ENCODE assay signal across 8 cellular contexts in genomic region chr11:119100960-119101349, GRCh38. TPM values are rescaled to one million over a fixed set of nuclear protein-coding genes. Genes with fewer than 3 reads are reported as not detected.
DNase-seq lines count a peak whose midpoint lies in the region; ATAC-seq, FAIRE-seq and TF ChIP-seq lines count a peak whose summit lies in the region.

No MANE protein-coding gene starts in this region.

- intact Hi-C loops in Right ventricle myocardium inferior (cut with DNase I) (loop anchor here (5.0 kb wide), 1 partner anchor 174 kb away; the partner anchor contains the start of gene BCL9L), GM12878 (cut with micrococcal nuclease; ENCODE audit: unreplicated experiment) (loop anchor here (5.0 kb wide), 2 partner anchors 84 to 174 kb away; partner anchors contain the start of genes BCL9L, RPS25 and TRAPPC4), upper lobe of right lung (cut with DNase I) (no loop called here)

- no peaks in the 10 kb centered on the region for H3K27me3 Mint-ChIP-seq in memory B cell

- H4K20me1 ChIP-seq in GM12878 (ENCODE audit: control insufficient read depth, insufficient read depth): no peaks in the 10 kb centered on the region

- BruUV-seq in GM12878 (replicated peaks; lab: Mats Ljungman, UMichigan): no TSS peak

- H3K4me1 ChIP-seq in cardiac muscle cell (ENCODE audit: low read depth) (peaks cover 10% of the 10 kb centered on the region), GM12878 (ENCODE audit: control insufficient read depth, insufficient read depth, low read length) (peaks cover 21% of the 10 kb centered on the region), upper lobe of right lung (peaks cover 13% of the 10 kb centered on the region)

- in situ Hi-C loops in GM12878 (cut with MboI): no loop called here

- 0% methylated on average over 7 of the region's 7 CpGs for WGBS in GM12878 (ENCODE audit: insufficient coverage, insufficient replicate concordance, low lambda C conversion rate, missing lambda C conversion rate)

- POLR2A ChIA-PET in GM12878 (lab: Charles Lee): interaction anchor here (1.9 to 2.4 kb wide), 2 partner anchors 16 to 45 kb away, joined by 5 to 25 read pairs; partner anchors contain the start of gene HMBS

- RAD21 ChIA-PET in GM12878 (lab: Charles Lee; ENCODE audit: unreplicated experiment): no interaction called here

- H3K9me3 ChIP-seq in cardiac muscle cell (ENCODE audit: low read depth) (no peaks in the 10 kb centered on the region), GM12878 (replicated peaks; ENCODE audit: control insufficient read depth, insufficient read depth, low read length) (no peaks in the 10 kb centered on the region), upper lobe of right lung (no peaks in the 10 kb centered on the region)

- H3K9me3 Mint-ChIP-seq in memory B cell: no peaks in the 10 kb centered on the region

- H3K27ac Mint-ChIP-seq in memory B cell: no peak overlapping the region

- H3K36me3 ChIP-seq in cardiac muscle cell (peaks cover 22% of the 10 kb centered on the region), GM12878 (ENCODE audit: control insufficient read depth in 2 of 2, insufficient read depth in 2 of 2, low read length in 1 of 2) (peaks cover 6 to 7% of the 10 kb centered on the region in 2 experiments; a peak in 3 of 4 replicates), upper lobe of right lung (peaks cover 22% of the 10 kb centered on the region)

- no peak for TF ChIP-seq POLR2A in GM12878 (IDR thresholded peaks at IDR 0.05; ENCODE audit: low read depth, low read length)

- peaks cover 16% of the 10 kb centered on the region for H3K36me3 Mint-ChIP-seq in memory B cell

- no peak for ATAC-seq in Right ventricle myocardium inferior
- ATAC-seq in GM12878: no peak
- no peak for ATAC-seq in memory B cell (ENCODE audit: low read depth)
- no peak for ATAC-seq in upper lobe of right lung

- H3K27me3 ChIP-seq in cardiac muscle cell: no peaks in the 10 kb centered on the region
- no peaks in the 10 kb centered on the region for H3K27me3 ChIP-seq in GM12878 (replicated peaks in 1 of 2; ENCODE audit: control insufficient read depth in 2 of 2, insufficient read depth in 2 of 2, low read length in 1 of 2)
- H3K27me3 ChIP-seq in upper lobe of right lung: no peaks in the 10 kb centered on the region

- TF ChIP-seq EP300 in GM12878 (IDR thresholded peaks at IDR 0.05; ENCODE audit: borderline replicate concordance in 1 of 2, control insufficient read depth in 1 of 2, low read depth in 2 of 2, low read length in 2 of 2): no peak

- peak overlapping the region; percentile 90 for H3K4me2 ChIP-seq in GM12878 (ENCODE audit: control insufficient read depth, insufficient read depth)

- SMC1A ChIA-PET in GM12878 (lab: Charles Lee; ENCODE audit: uncharacterized antibody, unreplicated experiment): no interaction called here

- no peak for FAIRE-seq in GM12878 (lab: Jason Lieb, UNC)

- H3K4me1 Mint-ChIP-seq in memory B cell: peaks cover 25% of the 10 kb centered on the region

- CTCF ChIA-PET in GM12878 (lab: Yijun Ruan, JAX): interaction anchor here (1.4 to 2.2 kb wide), 3 partner anchors 34 to 237 kb away, joined by 4 to 13 read pairs (median 10); partner anchors contain the start of gene VPS11

- peak overlapping the region; percentile 51 for H3K4me3 ChIP-seq in cardiac muscle cell
- H3K4me3 ChIP-seq in GM12878: peak overlapping the region; percentile 97
- peak overlapping the region; percentile 93 for H3K4me3 ChIP-seq in upper lobe of right lung

- DNase-seq in cardiac muscle cell (ENCODE audit: low read depth in 1 of 2, low spot score in 1 of 2) (no peak), Right ventricle myocardium inferior (ENCODE audit: missing footprints) (no peak), GM12878 (ENCODE audit: low read depth, low spot score) (no peak), memory B cell (ENCODE audit: low spot score in 2 of 2) (no peak), upper lobe of right lung (no peak), COLO829 (ENCODE audit: low spot score) (no peak), CD1c-positive myeloid dendritic cell (ENCODE audit: extremely low spot score) (no peak)
- no peak for DNase-seq in effector CD4-positive, alpha-beta T cell

- peak overlapping the region; percentile 87 for H3K9ac ChIP-seq in GM12878 (ENCODE audit: control insufficient read depth, insufficient read depth, low read length)

- H3K79me2 ChIP-seq in GM12878 (ENCODE audit: control insufficient read depth, insufficient read depth, low read length): peaks cover 23% of the 10 kb centered on the region

- TF ChIP-seq CTCF in cardiac muscle cell (IDR thresholded peaks at IDR 0.05; ENCODE audit: low read depth, low read length) (no peak), GM12878 (IDR thresholded peaks at IDR 0.05 in 2 of 3, conservative IDR thresholded peaks at IDR 0.05 in 1 of 3; ENCODE audit: control insufficient read depth in 2 of 3, extremely low read depth in 1 of 3, insufficient read depth in 1 of 3, low read depth in 3 of 3, low read length in 3 of 3) (no peak), upper lobe of right lung (IDR thresholded peaks at IDR 0.05) (no peak)

- H3K27ac ChIP-seq in cardiac muscle cell: peak overlapping the region; percentile 97
- peak overlapping the region; percentile 96; the same call in 1 of the 2 replicates for H3K27ac ChIP-seq in GM12878 (ENCODE audit: control insufficient read depth, insufficient read depth)
- H3K27ac ChIP-seq in upper lobe of right lung: peak overlapping the region; percentile 98

- TF ChIP-seq RAD21 in GM12878 (IDR thresholded peaks at IDR 0.05; ENCODE audit: insufficient read depth, low read depth, low read length): no peak

- H3K4me3 Mint-ChIP-seq in memory B cell: peak overlapping the region; percentile 90

- peak overlapping the region; percentile 96 for H2AFZ ChIP-seq in GM12878 (ENCODE audit: control insufficient read depth, low read depth, low read length)

RNA-seq across cellular contexts. Expression of gene DPAGT1, which starts 0.7 kb away (rescaled TPM):
- total RNA-seq in cardiac muscle cell (31.4 and 36.0 TPM in 2 replicates), Right ventricle myocardium inferior (21.1 TPM), GM12878 (2014; rRNA removed) (34.8 and 38.3 TPM in 2 replicates), GM12878 (2014; rRNA removed; fragmentation: Illumina TruSeq; extraction: Trizol) (16.9 and 20.5 TPM in 2 replicates), GM12878 (2021) (46.6 and 54.8 TPM in 2 replicates), upper lobe of right lung (38.4 TPM)
- polyA plus RNA-seq in cardiac muscle cell (57.9 and 77.3 TPM in 2 replicates), GM12878 (2011; rRNA removed) (36.2 and 65.5 TPM in 2 replicates), GM12878 (2014; fragmentation: Illumina TruSeq; extraction: Trizol) (53.7 and 54.1 TPM in 2 replicates), GM12878 (2014; fragmentation: Nextera tagmentation; extraction: Ambion mirVana) (10 to 100 TPM; 33.0 to 47.8 TPM), GM12878 (2014; rRNA removed) (48.9 and 57.6 TPM in 2 replicates), GM12878 (2016; fragmentation: Nextera tagmentation; extraction: Ambion mirVana) (10 to 100 TPM; 93.1 to 95.6 TPM)
- 45.8 and 50.1 TPM in 2 replicates for total RNA-seq in GM12878 (2013; cell fraction: nucleolus; rRNA removed)
- polyA plus RNA-seq in GM12878 (2011; ENCODE audit: low read depth): 18.8 TPM
- 80.5 and 114 TPM in 2 replicates for polyA plus RNA-seq in GM12878 (2011; cell fraction: cytosol; rRNA removed)
- polyA plus RNA-seq in GM12878 (2011; cell fraction: nucleus; rRNA removed): 206 and 226 TPM in 2 replicates
- 20.7 and 24.9 TPM in 2 replicates for polyA plus RNA-seq in GM12878 (2012)
- polyA minus RNA-seq in GM12878 (2011; rRNA and poly(A)+ RNA removed): 59.2 and 67.6 TPM in 2 replicates
- polyA minus RNA-seq in GM12878 (2011; cell fraction: cytosol; rRNA and poly(A)+ RNA removed): 12.3 and 27.4 TPM in 2 replicates
- polyA minus RNA-seq in GM12878 (2011; cell fraction: nucleus; rRNA and poly(A)+ RNA removed): 46.2 and 64.6 TPM in 2 replicates

RNA-seq across cellular contexts. Expression of gene C2CD2L, which starts 6.2 kb away (rescaled TPM):
- total RNA-seq in cardiac muscle cell (16.4 and 20.8 TPM in 2 replicates), Right ventricle myocardium inferior (11.8 TPM), GM12878 (2014; rRNA removed) (4.7 and 4.9 TPM in 2 replicates), GM12878 (2014; rRNA removed; fragmentation: Illumina TruSeq; extraction: Trizol) (3.9 and 4.8 TPM in 2 replicates), GM12878 (2021) (9.6 and 11.0 TPM in 2 replicates), upper lobe of right lung (20.3 TPM)
- polyA plus RNA-seq in cardiac muscle cell (11.1 and 14.8 TPM in 2 replicates), GM12878 (2011; rRNA removed) (2.9 and 5.2 TPM in 2 replicates), GM12878 (2014; fragmentation: Illumina TruSeq; extraction: Trizol) (2.7 and 7.3 TPM in 2 replicates), GM12878 (2014; fragmentation: Nextera tagmentation; extraction: Ambion mirVana) (under 1 TPM; 0.21 to 0.42 TPM), GM12878 (2014; rRNA removed) (7.4 and 10.5 TPM in 2 replicates), GM12878 (2016; fragmentation: Nextera tagmentation; extraction: Ambion mirVana) (1 to 10 TPM; 3.1 to 5.5 TPM)
- total RNA-seq in GM12878 (2013; cell fraction: nucleolus; rRNA removed): 17.0 and 19.5 TPM in 2 replicates
- polyA plus RNA-seq in GM12878 (2011; ENCODE audit: low read depth): 2.8 TPM
- 6.3 and 7.7 TPM in 2 replicates for polyA plus RNA-seq in GM12878 (2011; cell fraction: cytosol; rRNA removed)
- polyA plus RNA-seq in GM12878 (2011; cell fraction: nucleus; rRNA removed): 30.6 and 39.5 TPM in 2 replicates
- 5.1 and 6.4 TPM in 2 replicates for polyA plus RNA-seq in GM12878 (2012)
- polyA minus RNA-seq in GM12878 (2011; rRNA and poly(A)+ RNA removed): 6.0 and 14.5 TPM in 2 replicates
- 3.7 and 5.4 TPM in 2 replicates for polyA minus RNA-seq in GM12878 (2011; cell fraction: cytosol; rRNA and poly(A)+ RNA removed)
- polyA minus RNA-seq in GM12878 (2011; cell fraction: nucleus; rRNA and poly(A)+ RNA removed): 15.1 and 20.1 TPM in 2 replicates

RNA-seq across cellular contexts. Expression of gene HMBS, which starts 16.3 kb away (rescaled TPM):
- total RNA-seq in cardiac muscle cell (9.6 and 17.2 TPM in 2 replicates), Right ventricle myocardium inferior (22.8 TPM), GM12878 (2014; rRNA removed) (15.8 and 20.8 TPM in 2 replicates), GM12878 (2014; rRNA removed; fragmentation: Illumina TruSeq; extraction: Trizol) (20.3 and 21.2 TPM in 2 replicates), GM12878 (2021) (50.6 and 53.0 TPM in 2 replicates), upper lobe of right lung (19.5 TPM)
- polyA plus RNA-seq in cardiac muscle cell (55.2 and 92.9 TPM in 2 replicates), GM12878 (2011; rRNA removed) (39.6 and 52.0 TPM in 2 replicates), GM12878 (2014; fragmentation: Illumina TruSeq; extraction: Trizol) (39.3 and 47.4 TPM in 2 replicates), GM12878 (2014; fragmentation: Nextera tagmentation; extraction: Ambion mirVana) (10 to 100 TPM; 17.7 to 27.6 TPM), GM12878 (2014; rRNA removed) (54.5 and 63.0 TPM in 2 replicates), GM12878 (2016; fragmentation: Nextera tagmentation; extraction: Ambion mirVana) (10 to 100 TPM; 92.4 to 96.7 TPM)
- 13.3 and 13.5 TPM in 2 replicates for total RNA-seq in GM12878 (2013; cell fraction: nucleolus; rRNA removed)
- polyA plus RNA-seq in GM12878 (2011; ENCODE audit: low read depth): 18.7 TPM
- 65.9 and 86.7 TPM in 2 replicates for polyA plus RNA-seq in GM12878 (2011; cell fraction: cytosol; rRNA removed)
- polyA plus RNA-seq in GM12878 (2011; cell fraction: nucleus; rRNA removed): 84.9 and 101 TPM in 2 replicates
- polyA plus RNA-seq in GM12878 (2012): 19.2 and 23.6 TPM in 2 replicates
- 39.4 and 52.7 TPM in 2 replicates for polyA minus RNA-seq in GM12878 (2011; rRNA and poly(A)+ RNA removed)
- polyA minus RNA-seq in GM12878 (2011; cell fraction: cytosol; rRNA and poly(A)+ RNA removed): 16.6 and 17.5 TPM in 2 replicates
- polyA minus RNA-seq in GM12878 (2011; cell fraction: nucleus; rRNA and poly(A)+ RNA removed): 21.2 and 24.7 TPM in 2 replicates

RNA-seq across cellular contexts. Expression of gene HINFP, which starts 20.4 kb away (rescaled TPM):
- 21.6 and 28.2 TPM in 2 replicates for total RNA-seq in cardiac muscle cell
- 33.2 and 34.1 TPM in 2 replicates for polyA plus RNA-seq in cardiac muscle cell
- 13.0 TPM for total RNA-seq in Right ventricle myocardium inferior
- total RNA-seq in GM12878 (2013; cell fraction: nucleolus; rRNA removed): 91.4 and 92.0 TPM in 2 replicates
- 17.9 and 18.0 TPM in 2 replicates for total RNA-seq in GM12878 (2014; rRNA removed)
- 12.2 and 15.1 TPM in 2 replicates for total RNA-seq in GM12878 (2014; rRNA removed; fragmentation: Illumina TruSeq; extraction: Trizol)
- 16.1 and 24.5 TPM in 2 replicates for total RNA-seq in GM12878 (2021)
- polyA plus RNA-seq in GM12878 (2011; ENCODE audit: low read depth): 11.3 TPM
- polyA plus RNA-seq in GM12878 (2011; rRNA removed): 16.2 and 25.9 TPM in 2 replicates
- polyA plus RNA-seq in GM12878 (2011; cell fraction: cytosol; rRNA removed): 30.6 and 33.3 TPM in 2 replicates
- 64.3 and 75.7 TPM in 2 replicates for polyA plus RNA-seq in GM12878 (2011; cell fraction: nucleus; rRNA removed)
- 16.4 and 19.0 TPM in 2 replicates for polyA plus RNA-seq in GM12878 (2012)
- 18.1 and 18.6 TPM in 2 replicates for polyA plus RNA-seq in GM12878 (2014; fragmentation: Illumina TruSeq; extraction: Trizol)
- 10 to 100 TPM; 13.1 to 18.9 TPM for polyA plus RNA-seq in GM12878 (2014; fragmentation: Nextera tagmentation; extraction: Ambion mirVana)
- polyA plus RNA-seq in GM12878 (2014; rRNA removed): 26.3 and 27.4 TPM in 2 replicates
- 10 to 100 TPM; 17.9 to 18.6 TPM for polyA plus RNA-seq in GM12878 (2016; fragmentation: Nextera tagmentation; extraction: Ambion mirVana)
- 28.8 and 39.4 TPM in 2 replicates for polyA minus RNA-seq in GM12878 (2011; rRNA and poly(A)+ RNA removed)
- 10.4 and 12.2 TPM in 2 replicates for polyA minus RNA-seq in GM12878 (2011; cell fraction: cytosol; rRNA and poly(A)+ RNA removed)
- polyA minus RNA-seq in GM12878 (2011; cell fraction: nucleus; rRNA and poly(A)+ RNA removed): 28.4 and 41.1 TPM in 2 replicates
- total RNA-seq in upper lobe of right lung: 25.2 TPM

RNA-seq across cellular contexts. Expression of gene VPS11, which starts 33.3 kb away (rescaled TPM):
- total RNA-seq in cardiac muscle cell: 22.1 and 34.1 TPM in 2 replicates
- polyA plus RNA-seq in cardiac muscle cell: 22.3 and 23.7 TPM in 2 replicates
- total RNA-seq in Right ventricle myocardium inferior: 19.3 TPM
- 28.5 and 34.5 TPM in 2 replicates for total RNA-seq in GM12878 (2013; cell fraction: nucleolus; rRNA removed)
- 24.2 and 25.3 TPM in 2 replicates for total RNA-seq in GM12878 (2014; rRNA removed)
- 24.4 and 24.9 TPM in 2 replicates for total RNA-seq in GM12878 (2014; rRNA removed; fragmentation: Illumina TruSeq; extraction: Trizol)
- total RNA-seq in GM12878 (2021): 22.9 and 25.9 TPM in 2 replicates
- polyA plus RNA-seq in GM12878 (2011; ENCODE audit: low read depth): 26.6 TPM
- polyA plus RNA-seq in GM12878 (2011; rRNA removed): 8.1 and 15.8 TPM in 2 replicates
- 22.4 and 23.1 TPM in 2 replicates for polyA plus RNA-seq in GM12878 (2011; cell fraction: cytosol; rRNA removed)
- 38.6 and 45.8 TPM in 2 replicates for polyA plus RNA-seq in GM12878 (2011; cell fraction: nucleus; rRNA removed)
- polyA plus RNA-seq in GM12878 (2012): 28.0 and 30.9 TPM in 2 replicates
- polyA plus RNA-seq in GM12878 (2014; fragmentation: Illumina TruSeq; extraction: Trizol): 25.1 and 25.8 TPM in 2 replicates
- 10 to 100 TPM; 18.3 to 18.9 TPM for polyA plus RNA-seq in GM12878 (2014; fragmentation: Nextera tagmentation; extraction: Ambion mirVana)
- polyA plus RNA-seq in GM12878 (2014; rRNA removed): 26.4 and 30.3 TPM in 2 replicates
- polyA plus RNA-seq in GM12878 (2016; fragmentation: Nextera tagmentation; extraction: Ambion mirVana): 10 to 100 TPM; 24.6 to 26.2 TPM
- 23.1 and 26.7 TPM in 2 replicates for polyA minus RNA-seq in GM12878 (2011; rRNA and poly(A)+ RNA removed)
- 6.8 and 11.9 TPM in 2 replicates for polyA minus RNA-seq in GM12878 (2011; cell fraction: cytosol; rRNA and poly(A)+ RNA removed)
- 11.0 and 19.9 TPM in 2 replicates for polyA minus RNA-seq in GM12878 (2011; cell fraction: nucleus; rRNA and poly(A)+ RNA removed)
- 41.5 TPM for total RNA-seq in upper lobe of right lung
